ENCODE assay signal across 1 cellular context in the genomic region with DNA sequence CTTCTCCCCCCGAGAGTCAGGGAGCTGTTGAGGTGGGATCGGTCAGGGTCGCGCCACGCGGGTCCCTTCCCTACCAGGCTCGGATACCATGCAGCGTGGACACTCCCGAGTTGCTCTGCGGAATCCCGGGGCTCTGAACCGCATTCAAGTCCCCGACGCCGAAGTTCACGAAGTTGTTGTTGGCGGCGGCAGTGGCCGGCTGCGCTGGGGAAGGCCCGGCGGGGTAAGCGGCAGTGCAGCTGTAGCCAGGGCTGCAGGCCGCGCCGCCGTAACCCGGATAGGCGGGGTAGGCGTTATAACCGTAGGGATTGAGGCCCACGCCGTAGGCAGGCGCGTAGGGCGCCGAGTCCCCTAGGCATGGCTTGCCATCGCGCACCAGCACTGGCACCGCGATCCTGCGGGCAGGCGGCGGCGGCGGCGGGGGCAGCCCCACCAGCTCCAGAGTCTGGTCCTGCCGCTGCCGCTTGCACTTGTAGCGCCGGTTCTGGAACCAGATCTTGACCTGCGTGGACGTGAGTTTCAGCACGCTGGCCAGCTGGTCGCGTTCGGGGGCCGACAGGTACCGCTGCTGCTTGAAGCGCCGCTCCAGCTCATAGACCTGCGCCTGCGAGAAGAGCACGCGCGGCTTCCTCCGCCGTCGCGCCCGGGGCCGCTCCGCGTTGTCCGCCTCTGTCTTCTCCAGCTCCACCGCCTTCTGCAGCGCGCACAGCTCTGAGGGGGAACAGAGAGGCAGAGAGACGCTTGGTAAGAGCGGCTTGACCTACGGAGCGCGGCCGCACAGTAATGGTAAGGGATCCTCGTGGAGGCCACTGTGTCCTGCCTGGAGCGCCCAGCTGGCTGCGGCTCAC.
TF ChIP-seq lines count a peak whose summit lies in the region.

No MANE protein-coding gene starts in this region.

TF ChIP-seq in HepG2, 621 proteins besides CTCF, POLR2A, EP300 and RAD21 (continued from another document):
- no peak for TF ChIP-seq SPEN (CRISPR knock-in tag; IDR thresholded peaks at IDR 0.05; ENCODE audit: low read depth)
- no peak for TF ChIP-seq JUNB (CRISPR knock-in tag; IDR thresholded peaks at IDR 0.05; ENCODE audit: borderline replicate concordance)
- no peak for TF ChIP-seq JUN (CRISPR knock-in tag; IDR thresholded peaks at IDR 0.05)
